In the genomic region with DNA sequence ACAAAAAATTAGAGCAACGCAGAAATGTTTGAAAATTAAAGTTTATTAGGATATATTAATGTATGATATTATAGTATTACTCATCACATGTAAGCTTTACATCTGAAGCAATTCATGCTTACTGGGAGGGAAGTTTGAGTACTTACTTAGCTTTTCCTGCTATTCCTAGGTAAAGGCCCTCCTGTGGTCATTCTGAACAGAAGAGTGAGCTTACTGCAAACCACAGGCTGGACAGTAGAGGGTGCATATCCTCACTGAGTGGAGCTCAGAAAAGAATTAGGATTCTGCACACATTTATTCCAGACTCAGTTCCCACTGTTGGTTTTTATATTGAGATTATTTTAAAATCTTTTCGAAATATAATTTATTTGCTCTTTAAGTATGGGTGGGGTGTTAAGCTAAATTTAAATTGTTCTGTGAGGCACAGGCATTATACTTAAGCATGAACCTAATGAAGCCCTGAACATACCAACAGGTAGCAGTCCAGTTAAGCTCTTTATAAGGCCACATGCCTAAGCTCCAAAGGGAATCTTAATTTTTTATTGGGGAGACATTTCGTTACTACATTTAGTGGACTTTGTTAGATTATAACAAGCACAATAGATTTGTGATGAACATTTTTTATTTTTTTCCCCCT, we compare ENCODE assay signal across 9 cellular contexts.
A peak's percentile ranks its signal among the peaks of the same experiment; 100 is the strongest.
DNase-seq lines count a peak whose midpoint lies in the region; ATAC-seq and TF ChIP-seq lines count a peak whose summit lies in the region.
"Had no signal": no experiment of that assay in that cellular context is flagged by ENCODE, and none has a peak within 500 bp of the region (broad histone marks: within the 10 kb centered on the region; RNA-seq: fewer than 3 reads in every experiment).

No MANE protein-coding gene starts in this region.

- no peak overlapping the region for H3K4me3 ChIP-seq in HL-60 (replicated peaks; ENCODE audit: insufficient read depth, low read length)
- no peak overlapping the region for H3K4me3 ChIP-seq in parathyroid adenoma (ENCODE audit: low read depth, low read length)
- H3K4me3 ChIP-seq: SJSA1 had no signal

- ATAC-seq in GM21526 (IDR thresholded peaks at IDR 0.05; ENCODE audit: low FRiP score, unreplicated experiment): no peak

- no peak overlapping the region for H2AFZ ChIP-seq in parathyroid adenoma

- H3K27ac ChIP-seq in HL-60 (replicated peaks) (no peak overlapping the region), parathyroid adenoma (no peak overlapping the region)
- H3K27ac ChIP-seq: SJSA1 had no signal

- H3K79me2 ChIP-seq in parathyroid adenoma: no peaks in the 10 kb centered on the region

- peak; percentile 37 for DNase-seq in DMS53 treated with DMSO at 0.1 percent for 48 hours (lab: John Stamatoyannopoulos, UW; ENCODE audit: unreplicated experiment)
- DNase-seq in HL-60 (ENCODE audit: low read depth in 1 of 2, low spot score in 1 of 2): peak; percentile 36 to 41
- DNase-seq in RPMI8226: peak; percentile 46
- peak; percentile 63 for DNase-seq in fibroblast of gingiva (ENCODE audit: low read depth)
- DNase-seq in NCI-H1048 (lab: John Stamatoyannopoulos, UW): no peak
- no peak for DNase-seq in NCI-H446 treated with DMSO at 0.1 percent for 48 hours (lab: John Stamatoyannopoulos, UW)

- no peak overlapping the region for H3K9ac ChIP-seq in parathyroid adenoma

- H3K9me3 ChIP-seq in parathyroid adenoma (ENCODE audit: control insufficient read depth, low read length): no peaks in the 10 kb centered on the region
- H3K9me3 ChIP-seq: SJSA1 had no signal

- H3K36me3 ChIP-seq in parathyroid adenoma (ENCODE audit: control insufficient read depth, insufficient read depth, low read length): no peaks in the 10 kb centered on the region

- H3K4me2 ChIP-seq in parathyroid adenoma (ENCODE audit: low read length): no peak overlapping the region

- H3K4me1 ChIP-seq in parathyroid adenoma: no peaks in the 10 kb centered on the region
- H3K4me1 ChIP-seq: SJSA1 had no signal

- H3K27me3 ChIP-seq in HL-60 (ENCODE audit: insufficient read depth, poor library complexity, severe bottlenecking) (no peaks in the 10 kb centered on the region), parathyroid adenoma (ENCODE audit: control insufficient read depth, insufficient read depth, low read length) (no peaks in the 10 kb centered on the region)
- H3K27me3 ChIP-seq: SJSA1 had no signal

- TF ChIP-seq CTCF in HL-60 (IDR thresholded peaks at IDR 0.05; ENCODE audit: insufficient read depth, low read length) (peak; percentile 74), parathyroid adenoma (IDR thresholded peaks at IDR 0.05) (peak; percentile 62)

Comparison
In these comparisons a context has a peak if more than half of its experiments do, and no peak if none do; other contexts are left out.
1. DNase-seq: peak in DMS53 treated with DMSO at 0.1 percent for 48 hours (single experiment), HL-60 (2 of 2), RPMI8226 (single experiment) and fibroblast of gingiva (single experiment); none in NCI-H1048 (single experiment) and NCI-H446 treated with DMSO at 0.1 percent for 48 hours (single experiment).